In the genomic region with DNA sequence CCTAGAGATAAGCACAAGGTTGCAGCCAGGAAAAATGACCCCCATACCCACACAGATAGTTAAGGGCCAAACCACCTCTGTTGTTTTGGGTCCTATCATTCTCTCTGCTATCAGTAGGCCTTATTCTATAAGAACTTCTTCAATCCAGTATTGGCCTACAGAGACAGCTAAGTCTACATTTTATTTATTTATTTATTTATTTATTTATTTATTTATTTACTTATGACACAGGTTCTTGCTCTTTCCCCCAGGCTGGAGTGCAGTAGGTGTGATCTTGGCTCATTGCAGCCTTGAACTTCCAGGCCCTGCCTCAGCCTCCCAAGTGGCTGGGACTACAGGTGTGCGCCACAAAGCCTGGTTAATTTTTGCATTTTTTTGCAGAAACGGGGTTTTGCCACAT, we compare ENCODE assay signal across 11 cellular contexts. TPM values are rescaled to one million over a fixed set of nuclear protein-coding genes. Genes with fewer than 3 reads are reported as not detected.
"Had no signal": no experiment of that assay in that cellular context is flagged by ENCODE, and none has a peak within 500 bp of the region (broad histone marks: within the 10 kb centered on the region; RNA-seq: fewer than 3 reads in every experiment).

No MANE protein-coding gene starts in this region.

- FAIRE-seq: H1, H54 had no signal

- H3K4me3 Mint-ChIP-seq: GM23338, H9, HFFc6 had no signal

- H3K9me3 Mint-ChIP-seq: GM23338, H9, HFFc6 had no signal

- DNase-seq: GM23248, GOT3, H7, H9, HCEC 1CT, HFFc6 had no signal

- H3K36me3 ChIP-seq: HAP-1 had no signal

- H3K9me3 ChIP-seq: HAP-1 had no signal

- H3K4me1 ChIP-seq: HAP-1 had no signal

- H3K4me3 ChIP-seq: GM23248, GM23338, HAP-1 had no signal

- H3K27ac ChIP-seq: GM23248 had no signal

- H3K4me1 Mint-ChIP-seq: GM23338, H9 had no signal

- H3K4me2 ChIP-seq: GM23338 had no signal

- H3K27ac Mint-ChIP-seq: GM23338, H9, HFFc6 had no signal

RNA-seq across cellular contexts. Expression of gene MAPT, which starts 7.5 kb away (rescaled TPM):
- total RNA-seq: GM23248 had no signal

RNA-seq across cellular contexts. Expression of gene SPPL2C, which starts 42.2 kb away (rescaled TPM):
- total RNA-seq: GM23248, H1, H4, H7, H9, HFFc6 had no signal
- polyA plus RNA-seq: GM23248, GM23338, H1 had no signal
